Comparison of ENCODE assay signal across 8 cellular contexts in genomic region chr10:29734980-29735627, GRCh38.
A peak's percentile ranks its signal among the peaks of the same experiment; 100 is the strongest.
DNase-seq lines count a peak whose midpoint lies in the region; ATAC-seq, FAIRE-seq and TF ChIP-seq lines count a peak whose summit lies in the region.

No MANE protein-coding gene starts in this region.

- peaks cover 10% of the 10 kb centered on the region for H3K36me3 Mint-ChIP-seq in activated naive CD4-positive, alpha-beta T cell treated with anti-CD3 and anti-CD28 coated beads, Interleukin-2, amount 10 ng/mL, durations not matched to agents 7 days and 5 days

- TF ChIP-seq CTCF in 22Rv1 (IDR thresholded peaks at IDR 0.05) (no peak), cardiac muscle cell (IDR thresholded peaks at IDR 0.05; ENCODE audit: low read depth, low read length) (no peak)

- no peaks in the 10 kb centered on the region for H3K9me3 Mint-ChIP-seq in activated naive CD4-positive, alpha-beta T cell treated with anti-CD3 and anti-CD28 coated beads, Interleukin-2, amount 10 ng/mL, durations not matched to agents 7 days and 5 days

- peak overlapping the region; percentile 75 for H3K27ac Mint-ChIP-seq in activated naive CD4-positive, alpha-beta T cell treated with anti-CD3 and anti-CD28 coated beads, Interleukin-2, amount 10 ng/mL, durations not matched to agents 7 days and 5 days

- DNase-seq in RCC 7860 (ENCODE audit: low spot score) (peak; percentile 22), cardiac muscle cell (ENCODE audit: low read depth in 1 of 2, low spot score in 1 of 2) (peak; percentile 53 to 71), posterior vena cava (ENCODE audit: low spot score) (peak; percentile 94), OCI-M1 (lab: John Stamatoyannopoulos, UW) (no peak)
- peak; percentile 75 for DNase-seq in activated naive CD4-positive, alpha-beta T cell treated with anti-CD3 and anti-CD28 coated beads, Interleukin-2, amount 10 ng/mL, durations not matched to agents 7 days and 5 days

- ATAC-seq in GM18519 (IDR thresholded peaks at IDR 0.05; ENCODE audit: low FRiP score, unreplicated experiment) (peak; percentile 26), HG03039 (IDR thresholded peaks at IDR 0.05; ENCODE audit: unreplicated experiment) (peak; percentile 44)

- CTCF ChIA-PET in activated naive CD4-positive, alpha-beta T cell treated with anti-CD3 and anti-CD28 coated beads, Interleukin-2, amount 10 ng/mL, durations not matched to agents 7 days and 5 days (lab: Charles Lee) = interaction anchor here (0.5 to 1.4 kb wide), 6 partner anchors 53 to 239 kb away, joined by 3 to 5 read pairs (median 4); no protein-coding TSS in a partner anchor

- peaks cover 54% of the 10 kb centered on the region for H3K27me3 Mint-ChIP-seq in activated naive CD4-positive, alpha-beta T cell treated with anti-CD3 and anti-CD28 coated beads, Interleukin-2, amount 10 ng/mL, durations not matched to agents 7 days and 5 days

- H3K4me1 ChIP-seq in cardiac muscle cell (ENCODE audit: low read depth) = peaks cover 40% of the 10 kb centered on the region

- H3K27me3 ChIP-seq in cardiac muscle cell = no peaks in the 10 kb centered on the region

- no peaks in the 10 kb centered on the region for H3K36me3 ChIP-seq in cardiac muscle cell

- H3K4me1 Mint-ChIP-seq in activated naive CD4-positive, alpha-beta T cell treated with anti-CD3 and anti-CD28 coated beads, Interleukin-2, amount 10 ng/mL, durations not matched to agents 7 days and 5 days = peaks cover 27% of the 10 kb centered on the region

- peak overlapping the region; percentile 85 for H3K4me3 Mint-ChIP-seq in activated naive CD4-positive, alpha-beta T cell treated with anti-CD3 and anti-CD28 coated beads, Interleukin-2, amount 10 ng/mL, durations not matched to agents 7 days and 5 days

- H3K9me3 ChIP-seq in cardiac muscle cell (ENCODE audit: low read depth) = no peaks in the 10 kb centered on the region

- intact Hi-C loops in posterior vena cava (cut with DNase I) = loop anchor here (5.0 to 10.0 kb wide), 3 partner anchors 100 to 122 kb away; partner anchors contain the start of gene SVIL (in 1 of the 2)

- H3K4me3 ChIP-seq in cardiac muscle cell = peak overlapping the region; percentile 84

- peak overlapping the region; percentile 40 for H3K27ac ChIP-seq in 22Rv1
- H3K27ac ChIP-seq in cardiac muscle cell = peak overlapping the region; percentile 95

- no peak for FAIRE-seq in RCC 7860 (lab: Jason Lieb, UNC)
